Comparison of ENCODE assay signal across 2 cellular contexts in the genomic region with DNA sequence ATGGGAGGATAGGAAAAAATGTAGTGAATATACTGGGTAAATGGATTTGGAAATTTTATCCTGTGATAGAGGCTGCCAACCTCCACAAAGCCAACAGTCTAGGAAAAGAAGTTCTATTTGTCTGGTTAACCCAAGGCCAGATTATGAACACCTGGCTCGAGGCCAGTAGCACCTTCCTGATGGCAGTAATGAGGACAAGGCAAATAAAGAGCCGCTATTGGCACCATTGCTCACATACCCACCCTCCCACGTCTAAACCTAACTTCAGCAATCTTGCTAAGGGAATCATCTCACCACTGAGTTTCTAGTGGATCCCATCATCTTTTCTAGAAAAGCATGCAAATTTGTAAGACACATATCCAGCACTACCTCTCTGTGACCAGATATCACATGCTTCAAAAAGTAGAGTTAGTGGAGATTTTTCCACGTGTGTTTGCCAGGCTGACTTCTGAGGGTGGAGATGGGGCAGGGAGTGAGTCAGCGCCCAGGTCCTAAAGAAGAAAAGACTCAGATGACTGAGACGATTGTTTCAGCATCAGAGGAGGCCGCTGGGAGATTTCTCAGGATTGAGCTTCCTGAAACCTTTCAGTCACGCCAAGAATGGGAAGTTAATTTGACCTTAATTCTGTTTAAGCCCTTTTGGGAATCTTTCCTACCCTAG.
TF ChIP-seq lines count a peak whose summit lies in the region.

No MANE protein-coding gene starts in this region.

TF ChIP-seq in HCT116, 20 proteins besides CTCF, POLR2A, EP300 and RAD21:
- TF ChIP-seq JUND (IDR thresholded peaks at IDR 0.05): peak; percentile 84
- TF ChIP-seq, protein P1, sequence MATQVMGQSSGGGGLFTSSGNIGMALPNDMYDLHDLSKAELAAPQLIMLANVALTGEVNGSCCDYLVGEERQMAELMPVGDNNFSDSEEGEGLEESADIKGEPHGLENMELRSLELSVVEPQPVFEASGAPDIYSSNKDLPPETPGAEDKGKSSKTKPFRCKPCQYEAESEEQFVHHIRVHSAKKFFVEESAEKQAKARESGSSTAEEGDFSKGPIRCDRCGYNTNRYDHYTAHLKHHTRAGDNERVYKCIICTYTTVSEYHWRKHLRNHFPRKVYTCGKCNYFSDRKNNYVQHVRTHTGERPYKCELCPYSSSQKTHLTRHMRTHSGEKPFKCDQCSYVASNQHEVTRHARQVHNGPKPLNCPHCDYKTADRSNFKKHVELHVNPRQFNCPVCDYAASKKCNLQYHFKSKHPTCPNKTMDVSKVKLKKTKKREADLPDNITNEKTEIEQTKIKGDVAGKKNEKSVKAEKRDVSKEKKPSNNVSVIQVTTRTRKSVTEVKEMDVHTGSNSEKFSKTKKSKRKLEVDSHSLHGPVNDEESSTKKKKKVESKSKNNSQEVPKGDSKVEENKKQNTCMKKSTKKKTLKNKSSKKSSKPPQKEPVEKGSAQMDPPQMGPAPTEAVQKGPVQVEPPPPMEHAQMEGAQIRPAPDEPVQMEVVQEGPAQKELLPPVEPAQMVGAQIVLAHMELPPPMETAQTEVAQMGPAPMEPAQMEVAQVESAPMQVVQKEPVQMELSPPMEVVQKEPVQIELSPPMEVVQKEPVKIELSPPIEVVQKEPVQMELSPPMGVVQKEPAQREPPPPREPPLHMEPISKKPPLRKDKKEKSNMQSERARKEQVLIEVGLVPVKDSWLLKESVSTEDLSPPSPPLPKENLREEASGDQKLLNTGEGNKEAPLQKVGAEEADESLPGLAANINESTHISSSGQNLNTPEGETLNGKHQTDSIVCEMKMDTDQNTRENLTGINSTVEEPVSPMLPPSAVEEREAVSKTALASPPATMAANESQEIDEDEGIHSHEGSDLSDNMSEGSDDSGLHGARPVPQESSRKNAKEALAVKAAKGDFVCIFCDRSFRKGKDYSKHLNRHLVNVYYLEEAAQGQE (IDR thresholded peaks at IDR 0.05; ENCODE audit: low read depth): no peak
- TF ChIP-seq EZH2 (IDR thresholded peaks at IDR 0.05): no peak
- no peak for TF ChIP-seq ZFX (IDR thresholded peaks at IDR 0.05)
- TF ChIP-seq ELF1 (IDR thresholded peaks at IDR 0.05; ENCODE audit: borderline replicate concordance, low read depth): peak; percentile 25; the same call in 1 of the 2 replicates
- TF ChIP-seq YY1 (IDR thresholded peaks at IDR 0.05; ENCODE audit: extremely low read depth, insufficient replicate concordance, low read depth, low read length): no peak
- peak; percentile 82 for TF ChIP-seq CEBPB (IDR thresholded peaks at IDR 0.05; ENCODE audit: low read depth)
- peak; percentile 74 for TF ChIP-seq CBX3 (IDR thresholded peaks at IDR 0.05; ENCODE audit: low read depth)
- peak; percentile 39; the same call in 1 of the 2 replicates for TF ChIP-seq POLR2AphosphoS5 (IDR thresholded peaks at IDR 0.05; ENCODE audit: low read depth, low read length)
- peak; percentile 64; the same call in 1 of the 2 replicates for TF ChIP-seq EGR1 (IDR thresholded peaks at IDR 0.05; ENCODE audit: low read depth)
- TF ChIP-seq, protein P2, sequence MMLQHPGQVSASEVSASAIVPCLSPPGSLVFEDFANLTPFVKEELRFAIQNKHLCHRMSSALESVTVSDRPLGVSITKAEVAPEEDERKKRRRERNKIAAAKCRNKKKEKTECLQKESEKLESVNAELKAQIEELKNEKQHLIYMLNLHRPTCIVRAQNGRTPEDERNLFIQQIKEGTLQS (IDR thresholded peaks at IDR 0.05): no peak; the same call in 1 of the 2 replicates
- peak; percentile 85 for TF ChIP-seq SP1 (IDR thresholded peaks at IDR 0.05; ENCODE audit: low read depth)
- TF ChIP-seq, protein P3, sequence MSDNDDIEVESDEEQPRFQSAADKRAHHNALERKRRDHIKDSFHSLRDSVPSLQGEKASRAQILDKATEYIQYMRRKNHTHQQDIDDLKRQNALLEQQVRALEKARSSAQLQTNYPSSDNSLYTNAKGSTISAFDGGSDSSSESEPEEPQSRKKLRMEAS (IDR thresholded peaks at IDR 0.05): peak; percentile 94
- TF ChIP-seq SIN3A (IDR thresholded peaks at IDR 0.05; ENCODE audit: low read depth): peak; percentile 61; the same call in 1 of the 2 replicates
- TF ChIP-seq FOSL1 (IDR thresholded peaks at IDR 0.05; ENCODE audit: low read depth): peak; percentile 80

TF ChIP-seq in HepG2, 621 proteins besides CTCF, POLR2A, EP300 and RAD21:
- TF ChIP-seq ZFP1 (CRISPR knock-in tag; IDR thresholded peaks at IDR 0.05): no peak
- TF ChIP-seq ELF3 (CRISPR knock-in tag; IDR thresholded peaks at IDR 0.05): no peak
- no peak for TF ChIP-seq FOXA3 (CRISPR knock-in tag; IDR thresholded peaks at IDR 0.05)
- no peak for TF ChIP-seq NCOA2 (CRISPR knock-in tag; IDR thresholded peaks at IDR 0.05)
- TF ChIP-seq POLR2G (IDR thresholded peaks at IDR 0.05; ENCODE audit: low read depth, low read length): no peak
- TF ChIP-seq ZNF878 (CRISPR knock-in tag; IDR thresholded peaks at IDR 0.05): no peak
- TF ChIP-seq RNF2 (conservative IDR thresholded peaks at IDR 0.05; ENCODE audit: low read depth): no peak
- TF ChIP-seq, protein P4, sequence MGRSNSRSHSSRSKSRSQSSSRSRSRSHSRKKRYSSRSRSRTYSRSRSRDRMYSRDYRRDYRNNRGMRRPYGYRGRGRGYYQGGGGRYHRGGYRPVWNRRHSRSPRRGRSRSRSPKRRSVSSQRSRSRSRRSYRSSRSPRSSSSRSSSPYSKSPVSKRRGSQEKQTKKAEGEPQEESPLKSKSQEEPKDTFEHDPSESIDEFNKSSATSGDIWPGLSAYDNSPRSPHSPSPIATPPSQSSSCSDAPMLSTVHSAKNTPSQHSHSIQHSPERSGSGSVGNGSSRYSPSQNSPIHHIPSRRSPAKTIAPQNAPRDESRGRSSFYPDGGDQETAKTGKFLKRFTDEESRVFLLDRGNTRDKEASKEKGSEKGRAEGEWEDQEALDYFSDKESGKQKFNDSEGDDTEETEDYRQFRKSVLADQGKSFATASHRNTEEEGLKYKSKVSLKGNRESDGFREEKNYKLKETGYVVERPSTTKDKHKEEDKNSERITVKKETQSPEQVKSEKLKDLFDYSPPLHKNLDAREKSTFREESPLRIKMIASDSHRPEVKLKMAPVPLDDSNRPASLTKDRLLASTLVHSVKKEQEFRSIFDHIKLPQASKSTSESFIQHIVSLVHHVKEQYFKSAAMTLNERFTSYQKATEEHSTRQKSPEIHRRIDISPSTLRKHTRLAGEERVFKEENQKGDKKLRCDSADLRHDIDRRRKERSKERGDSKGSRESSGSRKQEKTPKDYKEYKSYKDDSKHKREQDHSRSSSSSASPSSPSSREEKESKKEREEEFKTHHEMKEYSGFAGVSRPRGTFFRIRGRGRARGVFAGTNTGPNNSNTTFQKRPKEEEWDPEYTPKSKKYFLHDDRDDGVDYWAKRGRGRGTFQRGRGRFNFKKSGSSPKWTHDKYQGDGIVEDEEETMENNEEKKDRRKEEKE (IDR thresholded peaks at IDR 0.05): no peak
- TF ChIP-seq, protein P5, sequence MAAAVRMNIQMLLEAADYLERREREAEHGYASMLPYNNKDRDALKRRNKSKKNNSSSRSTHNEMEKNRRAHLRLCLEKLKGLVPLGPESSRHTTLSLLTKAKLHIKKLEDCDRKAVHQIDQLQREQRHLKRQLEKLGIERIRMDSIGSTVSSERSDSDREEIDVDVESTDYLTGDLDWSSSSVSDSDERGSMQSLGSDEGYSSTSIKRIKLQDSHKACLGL (CRISPR knock-in tag; IDR thresholded peaks at IDR 0.05): no peak
- TF ChIP-seq, protein P3 (IDR thresholded peaks at IDR 0.05): no peak
